18 cellular contexts compared by ENCODE assay signal in the genomic region with DNA sequence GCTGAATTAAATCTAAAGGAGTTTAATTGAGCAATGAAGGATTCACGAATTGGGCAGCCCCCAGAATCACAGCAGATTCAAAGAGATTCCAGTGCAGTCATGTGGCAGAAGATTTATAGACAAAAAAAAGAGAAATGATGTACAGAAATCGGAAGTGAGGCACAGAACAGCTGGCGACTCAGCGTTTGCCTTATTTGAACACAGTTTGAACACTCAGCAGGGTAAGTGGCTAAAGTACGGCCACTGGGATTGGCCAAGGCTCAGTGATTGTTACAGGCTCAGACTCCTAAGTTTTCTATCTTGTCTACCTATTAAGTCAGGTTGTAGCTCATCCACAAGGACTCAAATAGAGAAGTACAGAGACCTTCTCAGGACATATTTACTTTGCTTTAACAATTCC. TPM values are rescaled to one million over a fixed set of nuclear protein-coding genes. Genes with fewer than 3 reads are reported as not detected.
DNase-seq lines count a peak whose midpoint lies in the region; ATAC-seq and TF ChIP-seq lines count a peak whose summit lies in the region.
"Had no signal": no experiment of that assay in that cellular context is flagged by ENCODE, and none has a peak within 500 bp of the region (broad histone marks: within the 10 kb centered on the region; RNA-seq: fewer than 3 reads in every experiment).

No MANE protein-coding gene starts in this region.

- TF ChIP-seq CTCF in activated CD8-positive, alpha-beta T cell treated with anti-CD3 and anti-CD28 coated beads for 36 hours (IDR thresholded peaks at IDR 0.05) = no peak
- TF ChIP-seq CTCF in dorsolateral prefrontal cortex (IDR thresholded peaks at IDR 0.05 in 54 of 56, conservative IDR thresholded peaks at IDR 0.05 in 2 of 56; ENCODE audit: low read depth in 1 of 56, partially characterized antibody in 56 of 56) = no peak
- no peak for TF ChIP-seq CTCF in WTC11 (IDR thresholded peaks at IDR 0.05)

- H3K27me3 Mint-ChIP-seq in activated CD8-positive, alpha-beta T cell treated with anti-CD3 and anti-CD28 coated beads for 36 hours = no peaks in the 10 kb centered on the region
- H3K27me3 Mint-ChIP-seq in activated CD8-positive, alpha-beta T cell treated with anti-CD3 and anti-CD28 coated beads, Interleukin-2, amount 10 ng/mL, durations not matched to agents 7 days and 5 days (ENCODE audit: low read depth) = peaks cover 10% of the 10 kb centered on the region
- H3K27me3 Mint-ChIP-seq in WTC11 (ENCODE audit: low read depth) = peaks cover 2% of the 10 kb centered on the region; the same call in 1 of the 2 replicates

- peaks cover 35% of the 10 kb centered on the region for H3K4me1 Mint-ChIP-seq in activated CD8-positive, alpha-beta T cell treated with anti-CD3 and anti-CD28 coated beads for 36 hours (ENCODE audit: low read depth)
- H3K4me1 Mint-ChIP-seq in activated CD8-positive, alpha-beta T cell treated with anti-CD3 and anti-CD28 coated beads, Interleukin-2, amount 10 ng/mL, durations not matched to agents 7 days and 5 days (ENCODE audit: low read depth) = peaks cover 10% of the 10 kb centered on the region
- peaks cover 3% of the 10 kb centered on the region; the same call in 1 of the 2 replicates for H3K4me1 Mint-ChIP-seq in WTC11

- H3K36me3 Mint-ChIP-seq in activated CD8-positive, alpha-beta T cell treated with anti-CD3 and anti-CD28 coated beads for 36 hours (ENCODE audit: low read depth) = no peaks in the 10 kb centered on the region
- H3K36me3 Mint-ChIP-seq in activated CD8-positive, alpha-beta T cell treated with anti-CD3 and anti-CD28 coated beads, Interleukin-2, amount 10 ng/mL, durations not matched to agents 7 days and 5 days (ENCODE audit: low read depth) = no peaks in the 10 kb centered on the region
- H3K36me3 Mint-ChIP-seq in WTC11 = no peaks in the 10 kb centered on the region

- H3K27ac Mint-ChIP-seq in activated CD8-positive, alpha-beta T cell treated with anti-CD3 and anti-CD28 coated beads for 36 hours = no peak overlapping the region
- no peak overlapping the region for H3K27ac Mint-ChIP-seq in activated CD8-positive, alpha-beta T cell treated with anti-CD3 and anti-CD28 coated beads, Interleukin-2, amount 10 ng/mL, durations not matched to agents 7 days and 5 days
- H3K27ac Mint-ChIP-seq in WTC11 = no peak overlapping the region

- peak overlapping the region in 45 of 59 donors; percentile 1 to 91 (median 80) for H3K27ac ChIP-seq in dorsolateral prefrontal cortex
- H3K27ac ChIP-seq: lower lobe of right lung, RWPE1, spleen had no signal

- intact Hi-C loops in activated CD8-positive, alpha-beta T cell treated with anti-CD3 and anti-CD28 coated beads for 36 hours (cut with micrococcal nuclease) = no loop called here
- intact Hi-C loops in dorsolateral prefrontal cortex (cut with DNase I) = loop anchor here (5.0 kb wide), 2 partner anchors 35 to 100 kb away; partner anchors contain the start of gene RASA3 (in 1 of the 2)

- no peak overlapping the region for H3K4me3 ChIP-seq in dorsolateral prefrontal cortex
- H3K4me3 ChIP-seq: lower lobe of right lung, spleen had no signal

- CTCF ChIA-PET in activated CD8-positive, alpha-beta T cell treated with anti-CD3 and anti-CD28 coated beads for 36 hours (lab: Charles Lee) = interaction anchor here (2.3 kb wide), 1 partner anchor 59 kb away, joined by 8 read pairs; no protein-coding TSS in a partner anchor
- CTCF ChIA-PET in activated CD8-positive, alpha-beta T cell treated with anti-CD3 and anti-CD28 coated beads, Interleukin-2, amount 10 ng/mL, durations not matched to agents 7 days and 5 days (lab: Charles Lee) = interaction anchor here (1.5 kb wide), 1 partner anchor 10 kb away, joined by 3 read pairs; no protein-coding TSS in a partner anchor
- CTCF ChIA-PET in WTC11 (lab: Charles Lee) = no interaction called here

- no peak for DNase-seq in activated CD8-positive, alpha-beta T cell treated with anti-CD3 and anti-CD28 coated beads for 36 hours
- DNase-seq in activated CD8-positive, alpha-beta T cell treated with anti-CD3 and anti-CD28 coated beads, Interleukin-2, amount 10 ng/mL, durations not matched to agents 7 days and 5 days = no peak
- DNase-seq in NOMO-1 treated with dmso at 0.1 percent for 144 hours (lab: John Stamatoyannopoulos, UW; ENCODE audit: unreplicated experiment) = peak; percentile 77
- no peak for DNase-seq in dorsolateral prefrontal cortex
- DNase-seq in stimulated activated naive CD8-positive, alpha-beta T cell treated with anti-CD3 and anti-CD28 coated beads, Interleukin-15, Interleukin-2, amounts not matched to agents 100 U/mL and 50 U/mL, for 24 hours = no peak
- DNase-seq in WTC11 (ENCODE audit: low spot score) = no peak
- DNase-seq in NCI-H2196 (lab: John Stamatoyannopoulos, UW; ENCODE audit: unreplicated experiment) = no peak
- no peak for DNase-seq in NCI-H1417 (lab: John Stamatoyannopoulos, UW)
- DNase-seq: 8988T; activated CD8-positive, alpha-beta memory T cell treated with anti-CD3 and anti-CD28 coated beads for 24 hours; DMS 273 treated with DMSO at 0.1 percent for 48 hours; lower lobe of right lung; NCI-H1417 treated with DMSO at 0.1 percent for 48 hours; NCI-H524 treated with DMSO at 0.1 percent for 48 hours; spleen had no signal

- peak; percentile 63 for ATAC-seq in activated CD8-positive, alpha-beta T cell treated with anti-CD3 and anti-CD28 coated beads for 36 hours
- no peak for ATAC-seq in activated CD8-positive, alpha-beta T cell treated with anti-CD3 and anti-CD28 coated beads, Interleukin-2, amount 10 ng/mL, durations not matched to agents 7 days and 5 days
- ATAC-seq in stimulated activated naive CD8-positive, alpha-beta T cell treated with anti-CD3 and anti-CD28 coated beads, Interleukin-15, Interleukin-2, amounts not matched to agents 100 U/mL and 50 U/mL, for 24 hours = peak; percentile 36
- no peak for ATAC-seq in WTC11

- POLR2A ChIA-PET in activated CD8-positive, alpha-beta T cell treated with anti-CD3 and anti-CD28 coated beads for 36 hours (lab: Charles Lee) = no interaction called here
- POLR2A ChIA-PET in activated CD8-positive, alpha-beta T cell treated with anti-CD3 and anti-CD28 coated beads, Interleukin-2, amount 10 ng/mL, durations not matched to agents 7 days and 5 days (lab: Charles Lee) = no interaction called here
- POLR2A ChIA-PET in WTC11 (lab: Charles Lee) = no interaction called here

- no peak overlapping the region for H3K4me3 Mint-ChIP-seq in activated CD8-positive, alpha-beta T cell treated with anti-CD3 and anti-CD28 coated beads for 36 hours
- no peak overlapping the region for H3K4me3 Mint-ChIP-seq in activated CD8-positive, alpha-beta T cell treated with anti-CD3 and anti-CD28 coated beads, Interleukin-2, amount 10 ng/mL, durations not matched to agents 7 days and 5 days
- H3K4me3 Mint-ChIP-seq in WTC11 = no peak overlapping the region

- H3K27me3 ChIP-seq in dorsolateral prefrontal cortex = peaks cover 0 to 4% (median 0%) of the 10 kb centered on the region in 45 donors

- H3K9me3 Mint-ChIP-seq in activated CD8-positive, alpha-beta T cell treated with anti-CD3 and anti-CD28 coated beads for 36 hours = peaks cover 7% of the 10 kb centered on the region
- H3K9me3 Mint-ChIP-seq in activated CD8-positive, alpha-beta T cell treated with anti-CD3 and anti-CD28 coated beads, Interleukin-2, amount 10 ng/mL, durations not matched to agents 7 days and 5 days (ENCODE audit: insufficient read depth) = peaks cover 3% of the 10 kb centered on the region
- H3K9me3 Mint-ChIP-seq in WTC11 = peaks cover 13% of the 10 kb centered on the region

TF ChIP-seq in WTC11, 78 proteins besides CTCF, POLR2A, EP300 and RAD21 (continues in another document):
- TF ChIP-seq ZNF425 (CRISPR knock-in tag; conservative IDR thresholded peaks at IDR 0.05) (no peak), ATF3 (CRISPR knock-in tag; conservative IDR thresholded peaks at IDR 0.05) (no peak)

RNA-seq across cellular contexts. Expression of gene CFAP97D2, which starts 11.6 kb away (rescaled TPM):
- not detected for total RNA-seq in activated CD8-positive, alpha-beta T cell treated with anti-CD3 and anti-CD28 coated beads for 36 hours
- not detected for total RNA-seq in activated CD8-positive, alpha-beta T cell treated with anti-CD3 and anti-CD28 coated beads, Interleukin-2, amount 10 ng/mL, durations not matched to agents 7 days and 5 days
- total RNA-seq in dorsolateral prefrontal cortex (1 to 10 TPM in 35 of 120 experiments, under 1 TPM in 16, not detected in 69; 0.46 to 3.7 (median 1.3) TPM), WTC11 (2021) (not detected in 3 replicates)
- total RNA-seq: omental fat pad, spleen, thoracic aorta had no signal

RNA-seq across cellular contexts. Expression of gene RASA3, which starts 35.0 kb away (rescaled TPM):
- 10 to 100 TPM; 28.9 to 32.3 TPM for total RNA-seq in activated CD8-positive, alpha-beta T cell treated with anti-CD3 and anti-CD28 coated beads for 36 hours
- 10 to 100 TPM; 36.9 to 39.3 TPM for total RNA-seq in activated CD8-positive, alpha-beta T cell treated with anti-CD3 and anti-CD28 coated beads, Interleukin-2, amount 10 ng/mL, durations not matched to agents 7 days and 5 days
- total RNA-seq in dorsolateral prefrontal cortex (10 to 100 TPM; 31.0 to 93.4 (median 44.7) TPM), WTC11 (2021) (16.5 to 22.3 TPM (median 16.9 TPM) in 3 replicates)

Comparison
In these comparisons a context has a peak if more than half of its experiments do, and no peak if none do; other contexts are left out.
1. ATAC-seq: peak in activated CD8-positive, alpha-beta T cell treated with anti-CD3 and anti-CD28 coated beads for 36 hours (single experiment) and stimulated activated naive CD8-positive, alpha-beta T cell treated with anti-CD3 and anti-CD28 coated beads, Interleukin-15, Interleukin-2, amounts not matched to agents 100 U/mL and 50 U/mL, for 24 hours (single experiment); none in activated CD8-positive, alpha-beta T cell treated with anti-CD3 and anti-CD28 coated beads, Interleukin-2, amount 10 ng/mL, durations not matched to agents 7 days and 5 days (single experiment) and WTC11 (single experiment).